ENCODE assay signal across 22 cellular contexts in the genomic region with DNA sequence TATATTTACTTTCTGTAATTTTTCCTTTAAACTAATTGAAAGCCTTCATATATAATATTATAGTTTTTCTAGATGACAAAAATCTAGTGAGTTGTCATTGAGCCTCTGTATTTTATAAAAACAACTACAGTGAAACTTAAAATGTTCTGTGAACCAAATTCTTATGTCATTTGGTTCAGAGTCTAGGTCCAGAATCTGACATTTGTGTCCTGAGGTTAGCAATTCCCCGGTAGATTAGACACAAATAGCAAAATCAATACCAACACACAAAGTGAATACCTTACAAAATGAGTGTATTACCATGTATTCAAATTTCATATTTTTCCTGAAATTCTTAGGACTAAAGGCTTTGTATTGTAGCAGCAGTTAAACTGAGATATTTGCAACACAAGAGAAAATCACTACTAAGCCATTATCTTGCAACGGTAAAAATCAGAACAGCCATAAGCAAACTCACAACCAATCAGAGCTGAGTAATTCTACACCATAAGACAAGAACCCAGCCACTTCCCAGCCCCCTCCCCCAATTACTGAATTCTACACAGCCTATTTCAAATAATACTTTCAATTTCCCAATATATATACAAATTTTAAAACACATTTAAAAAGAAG.
DNase-seq lines count a peak whose midpoint lies in the region; TF ChIP-seq lines count a peak whose summit lies in the region.
"Had no signal": no experiment of that assay in that cellular context is flagged by ENCODE, and none has a peak within 500 bp of the region (broad histone marks: within the 10 kb centered on the region; RNA-seq: fewer than 3 reads in every experiment).

No MANE protein-coding gene starts in this region.

- H3K9me2 ChIP-seq in hepatocyte (replicated peaks; ENCODE audit: insufficient read depth): no peaks in the 10 kb centered on the region

- H3K36me3 ChIP-seq in HAP-1 (replicated peaks) (no peaks in the 10 kb centered on the region), NT2/D1 (ENCODE audit: insufficient read depth, insufficient read length, low read length) (no peaks in the 10 kb centered on the region), hepatocyte (replicated peaks; ENCODE audit: insufficient read depth, low read depth) (no peaks in the 10 kb centered on the region), adrenal gland (replicated peaks in 1 of 2) (no peaks in the 10 kb centered on the region)
- H3K36me3 ChIP-seq: BLaER1 treated with 17β-estradiol and CSF1 and Interleukin-3, amounts not matched to agents 10 nM and 100 nM had no signal

- H3K9me3 Mint-ChIP-seq in mesothelial cell of epicardium (no peaks in the 10 kb centered on the region), CD14-positive monocyte (no peaks in the 10 kb centered on the region)
- H3K9me3 Mint-ChIP-seq: CD4-positive, alpha-beta memory T cell; IgD-negative memory B cell had no signal

- peak overlapping the region; percentile 13 for H3K4me2 ChIP-seq in hepatocyte
- H3K4me2 ChIP-seq: BLaER1 treated with 17β-estradiol and CSF1 and Interleukin-3, amounts not matched to agents 10 nM and 100 nM; PC-9 had no signal

- H3K9me3 ChIP-seq in HAP-1: no peaks in the 10 kb centered on the region
- no peaks in the 10 kb centered on the region for H3K9me3 ChIP-seq in NT2/D1 (ENCODE audit: insufficient read depth, low read length)
- H3K9me3 ChIP-seq in hepatocyte (ENCODE audit: low read depth): no peaks in the 10 kb centered on the region
- H3K9me3 ChIP-seq in adrenal gland (replicated peaks in 1 of 3): no peaks in the 10 kb centered on the region
- H3K9me3 ChIP-seq: BLaER1 treated with 17β-estradiol and CSF1 and Interleukin-3, amounts not matched to agents 10 nM and 100 nM had no signal

- H2AFZ ChIP-seq in hepatocyte: peak overlapping the region; percentile 1
- H2AFZ ChIP-seq: PC-9 had no signal

- H3K27ac Mint-ChIP-seq in mesothelial cell of epicardium (peak overlapping the region; percentile 80), CD14-positive monocyte (no peak overlapping the region)
- H3K27ac Mint-ChIP-seq: IgD-negative memory B cell had no signal

- no peak for TF ChIP-seq POLR2A in adrenal gland (IDR thresholded peaks at IDR 0.05)

- in situ Hi-C loops in HAP-1 (cut with MboI; ENCODE audit: low sequenced_read_pairs): no loop called here

- H3K4me3 Mint-ChIP-seq in mesothelial cell of epicardium (no peak overlapping the region), CD14-positive monocyte (no peak overlapping the region)
- H3K4me3 Mint-ChIP-seq: CD4-positive, alpha-beta memory T cell; IgD-negative memory B cell had no signal

- H4K20me1 ChIP-seq in hepatocyte (ENCODE audit: insufficient read depth, poor library complexity, severe bottlenecking): no peaks in the 10 kb centered on the region
- H4K20me1 ChIP-seq: BLaER1 treated with 17β-estradiol and CSF1 and Interleukin-3, amounts not matched to agents 10 nM and 100 nM had no signal

- H3K4me1 ChIP-seq in HAP-1: peaks cover 12% of the 10 kb centered on the region
- no peaks in the 10 kb centered on the region for H3K4me1 ChIP-seq in NT2/D1 (ENCODE audit: insufficient read depth, insufficient read length)
- no peaks in the 10 kb centered on the region for H3K4me1 ChIP-seq in hepatocyte (ENCODE audit: insufficient read depth)
- no peaks in the 10 kb centered on the region for H3K4me1 ChIP-seq in adrenal gland (replicated peaks in 1 of 2)
- H3K4me1 ChIP-seq: BLaER1 treated with 17β-estradiol and CSF1 and Interleukin-3, amounts not matched to agents 10 nM and 100 nM had no signal

- H3K27me3 ChIP-seq in HAP-1 (ENCODE audit: low read depth) (no peaks in the 10 kb centered on the region), NT2/D1 (ENCODE audit: insufficient read depth, insufficient read length) (no peaks in the 10 kb centered on the region), hepatocyte (no peaks in the 10 kb centered on the region), adrenal gland (no peaks in the 10 kb centered on the region)
- H3K27me3 ChIP-seq: BLaER1 treated with 17β-estradiol and CSF1 and Interleukin-3, amounts not matched to agents 10 nM and 100 nM had no signal

- H3K4me3 ChIP-seq in HAP-1: no peak overlapping the region
- no peak overlapping the region for H3K4me3 ChIP-seq in NT2/D1 (ENCODE audit: insufficient read length, low read depth)
- no peak overlapping the region for H3K4me3 ChIP-seq in hepatocyte
- H3K4me3 ChIP-seq in adrenal gland: no peak overlapping the region
- H3K4me3 ChIP-seq: BLaER1 treated with 17β-estradiol and CSF1 and Interleukin-3, amounts not matched to agents 10 nM and 100 nM; PC-9 had no signal

- H3K79me2 ChIP-seq in hepatocyte: no peaks in the 10 kb centered on the region

- TF ChIP-seq CTCF in hepatocyte (IDR thresholded peaks at IDR 0.05; ENCODE audit: poor library complexity) (no peak), mesothelial cell of epicardium (IDR thresholded peaks at IDR 0.05; ENCODE audit: unreplicated experiment) (no peak), CD14-positive monocyte (IDR thresholded peaks at IDR 0.05) (no peak), adrenal gland (IDR thresholded peaks at IDR 0.05) (no peak)

- H3K9ac ChIP-seq in NT2/D1 (ENCODE audit: insufficient read length, low read depth): no peak overlapping the region
- H3K9ac ChIP-seq: BLaER1 treated with 17β-estradiol and CSF1 and Interleukin-3, amounts not matched to agents 10 nM and 100 nM had no signal

- H3K27ac ChIP-seq in hepatocyte: peak overlapping the region; percentile 31
- H3K27ac ChIP-seq in adrenal gland: no peak overlapping the region
- H3K27ac ChIP-seq: BLaER1 treated with 17β-estradiol and CSF1 and Interleukin-3, amounts not matched to agents 10 nM and 100 nM; PC-9 had no signal

- 30% methylated on average over 2 of the region's 2 CpGs for WGBS in hepatocyte (ENCODE audit: low lambda C conversion rate, missing lambda C conversion rate)
- 46 to 64% (median 56%) methylated on average over 2 of the region's 2 CpGs for WGBS in adrenal gland, 4 donors

- intact Hi-C loops in CD14-positive monocyte (cut with micrococcal nuclease): no loop called here
- intact Hi-C loops in adrenal gland (cut with DNase I): no loop called here

- DNase-seq in HAP-1 (ENCODE audit: low spot score in 2 of 2) (peak; percentile 37 to 87), NT2/D1 (ENCODE audit: low read depth, low spot score) (peak; percentile 8), hepatocyte (ENCODE audit: low spot score) (no peak), mesothelial cell of epicardium (ENCODE audit: low spot score in 2 of 2, unreplicated experiment in 2 of 2) (no peak), CD14-positive monocyte (ENCODE audit: low spot score) (no peak), kidney tubule cell (ENCODE audit: low spot score) (no peak), SK-N-DZ (ENCODE audit: low spot score) (no peak), adrenal gland (no peak)
- DNase-seq: CD4-positive, alpha-beta memory T cell; COR-L47; NCI-H1092 treated with DMSO at 0.1 percent for 48 hours; NCI-H1436 treated with DMSO at 0.1 percent for 48 hours; NCI-H187 treated with DMSO at 0.1 percent for 48 hours; NCI-H2171 treated with DMSO at 0.1 percent for 48 hours; NCI-H345; NCI-H510A treated with DMSO at 0.1 percent for 48 hours; NCI-H774; PC-9; Right ventricle myocardium superior; RPMI8226 had no signal

- H3K4me1 Mint-ChIP-seq in mesothelial cell of epicardium: peaks cover 33% of the 10 kb centered on the region
- no peaks in the 10 kb centered on the region for H3K4me1 Mint-ChIP-seq in CD14-positive monocyte
- H3K4me1 Mint-ChIP-seq: IgD-negative memory B cell had no signal

- H3K27me3 Mint-ChIP-seq in mesothelial cell of epicardium (ENCODE audit: low read depth) (no peaks in the 10 kb centered on the region), CD14-positive monocyte (ENCODE audit: low read depth in 3 of 3) (peaks cover 0 to 1% (median 0%) of the 10 kb centered on the region in 3 donors)
- H3K27me3 Mint-ChIP-seq: CD4-positive, alpha-beta memory T cell; IgD-negative memory B cell had no signal

- H3K36me3 Mint-ChIP-seq in mesothelial cell of epicardium: no peaks in the 10 kb centered on the region
- peaks cover 0 to 5% of the 10 kb centered on the region in 2 donors for H3K36me3 Mint-ChIP-seq in CD14-positive monocyte

Comparison
In these comparisons a context has a peak if more than half of its experiments do, and no peak if none do; other contexts are left out.
1. DNase-seq: peak in HAP-1 (2 of 2) and NT2/D1 (single experiment); none in hepatocyte (single experiment), mesothelial cell of epicardium (0 of 2), CD14-positive monocyte (single experiment), kidney tubule cell (single experiment), SK-N-DZ (single experiment) and adrenal gland (0 of 7).